In the genomic region with DNA sequence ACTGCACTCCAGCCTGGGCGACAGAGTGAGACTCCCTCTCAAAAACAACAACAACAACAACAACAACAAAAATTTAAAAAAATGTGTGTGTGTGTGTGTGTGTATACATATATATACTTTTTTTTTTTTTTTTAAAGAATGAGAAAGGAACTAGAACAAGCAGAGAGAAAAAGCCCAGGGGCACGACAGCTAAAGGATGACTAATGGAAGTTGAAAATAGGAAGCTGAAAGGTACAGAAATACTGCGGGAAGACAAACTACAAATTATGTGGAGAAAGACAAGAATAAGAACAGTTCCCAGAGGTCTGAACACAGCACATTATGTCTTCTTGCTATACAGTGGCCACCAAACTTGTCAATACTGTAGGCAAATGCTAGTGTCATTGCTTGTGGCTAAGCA, we compare ENCODE assay signal across 24 cellular contexts.
"Had no signal": no experiment of that assay in that cellular context is flagged by ENCODE, and none has a peak within 500 bp of the region (broad histone marks: within the 10 kb centered on the region; RNA-seq: fewer than 3 reads in every experiment).

No MANE protein-coding gene starts in this region.

- H3K27me3 Mint-ChIP-seq: effector memory CD8-positive, alpha-beta T cell had no signal

- H3K36me3 ChIP-seq: colonic mucosa, esophagus muscularis mucosa, gastrocnemius medialis, neutrophil, pancreas, thyroid gland, upper lobe of right lung had no signal

- ATAC-seq: effector memory CD8-positive, alpha-beta T cell; gastrocnemius medialis; left ventricle myocardium superior; natural killer cell treated with Interleukin-12 subunit alpha and Interleukin-12 subunit beta and Interleukin-15 and Interleukin-18, amount 100 ng/mL, for 72 hours; pancreas; right cardiac atrium; upper lobe of right lung had no signal

- H3K4me3 ChIP-seq: colonic mucosa, dorsolateral prefrontal cortex, esophagus muscularis mucosa, gastrocnemius medialis, pancreas, thyroid gland, upper lobe of right lung had no signal

- H3K27ac ChIP-seq: colonic mucosa, dorsolateral prefrontal cortex, esophagus muscularis mucosa, gastrocnemius medialis, neutrophil, pancreas, thyroid gland, upper lobe of right lung had no signal

- DNase-seq: activated CD4-positive, alpha-beta T cell treated with anti-CD3 and anti-CD28 coated beads for 1 hour; activated CD8-positive, alpha-beta memory T cell treated with anti-CD3 and anti-CD28 coated beads for 24 hours; activated CD8-positive, alpha-beta memory T cell treated with anti-CD3 and anti-CD28 coated beads, Interleukin-2, amount 50 U/mL, for 4 hours; activated effector memory CD4-positive, alpha-beta T cell treated with Interleukin-2 at 50 U/mL for 16 hours; activated naive CD4-positive, alpha-beta T cell treated with anti-CD3 and anti-CD28 coated beads, Interleukin-2, amount 10 ng/mL, durations not matched to agents 7 days and 5 days; activated T-cell treated with anti-CD3 and anti-CD28 coated beads, Interleukin-2, amount 50 U/mL, for 48 hours; colonic mucosa; dorsolateral prefrontal cortex; effector memory CD8-positive, alpha-beta T cell; gastrocnemius medialis; head of caudate nucleus; hypothalamus; left ventricle myocardium superior; pancreas; right cardiac atrium; stimulated activated CD4-positive, alpha-beta T cell treated with anti-CD3 and anti-CD28 coated beads, Interleukin-4, amount 100 ng/mL, for 24 hours; stimulated activated naive CD4-positive, alpha-beta T cell treated with Interleukin-2 at 50 U/mL for 16 hours; substantia nigra; T-helper 1 cell; thyroid gland; upper lobe of right lung had no signal

- H3K27ac Mint-ChIP-seq: activated naive CD4-positive, alpha-beta T cell treated with anti-CD3 and anti-CD28 coated beads, Interleukin-2, amount 10 ng/mL, durations not matched to agents 7 days and 5 days; effector memory CD8-positive, alpha-beta T cell; natural killer cell treated with Interleukin-12 subunit alpha and Interleukin-12 subunit beta and Interleukin-15 and Interleukin-18, amount 100 ng/mL, for 72 hours had no signal

- H3K4me3 Mint-ChIP-seq: activated naive CD4-positive, alpha-beta T cell treated with anti-CD3 and anti-CD28 coated beads, Interleukin-2, amount 10 ng/mL, durations not matched to agents 7 days and 5 days; effector memory CD8-positive, alpha-beta T cell; natural killer cell treated with Interleukin-12 subunit alpha and Interleukin-12 subunit beta and Interleukin-15 and Interleukin-18, amount 100 ng/mL, for 72 hours had no signal

- H3K9me3 ChIP-seq: colonic mucosa, esophagus muscularis mucosa, gastrocnemius medialis, neutrophil, pancreas, thyroid gland, upper lobe of right lung had no signal

- H3K36me3 Mint-ChIP-seq: activated naive CD4-positive, alpha-beta T cell treated with anti-CD3 and anti-CD28 coated beads, Interleukin-2, amount 10 ng/mL, durations not matched to agents 7 days and 5 days; natural killer cell treated with Interleukin-12 subunit alpha and Interleukin-12 subunit beta and Interleukin-15 and Interleukin-18, amount 100 ng/mL, for 72 hours had no signal

- H3K4me1 ChIP-seq: colonic mucosa, esophagus muscularis mucosa, pancreas, thyroid gland, upper lobe of right lung had no signal

- H3K27me3 ChIP-seq: colonic mucosa, gastrocnemius medialis, neutrophil, pancreas, thyroid gland, upper lobe of right lung had no signal

- H3K9me3 Mint-ChIP-seq: activated naive CD4-positive, alpha-beta T cell treated with anti-CD3 and anti-CD28 coated beads, Interleukin-2, amount 10 ng/mL, durations not matched to agents 7 days and 5 days; effector memory CD8-positive, alpha-beta T cell; natural killer cell treated with Interleukin-12 subunit alpha and Interleukin-12 subunit beta and Interleukin-15 and Interleukin-18, amount 100 ng/mL, for 72 hours had no signal
